25 cellular contexts compared by ENCODE assay signal in genomic region chr7:40014376-40014775, GRCh38.
"Had no signal": no experiment of that assay in that cellular context is flagged by ENCODE, and none has a peak within 500 bp of the region (broad histone marks: within the 10 kb centered on the region; RNA-seq: fewer than 3 reads in every experiment).

No MANE protein-coding gene starts in this region.

- H3K4me3 ChIP-seq: coronary artery, lower lobe of right lung, pancreas, smooth muscle cell, stomach, thyroid gland had no signal

- H3K9me3 Mint-ChIP-seq: immature natural killer cell, neural crest cell had no signal

- H3K36me3 ChIP-seq: thyroid gland had no signal

- H3K9me3 ChIP-seq: lower lobe of right lung, neutrophil, pancreas, stomach, thyroid gland had no signal

- FAIRE-seq: endothelial cell of umbilical vein, frontal cortex, pancreas had no signal

- H3K27me3 ChIP-seq: neutrophil, pancreas, stomach, thyroid gland had no signal

- H3K4me3 Mint-ChIP-seq: naive thymus-derived CD8-positive, alpha-beta T cell; neural crest cell had no signal

- ATAC-seq: left ventricle myocardium superior; lower lobe of right lung; naive thymus-derived CD8-positive, alpha-beta T cell; pancreas; sciatic nerve had no signal

- DNase-seq: dermis blood vessel endothelial cell; effector memory CD4-positive, alpha-beta T cell; erythroblast; hypothalamus; immature natural killer cell; islet precursor cell; left ventricle myocardium superior; lower lobe of right lung; naive thymus-derived CD8-positive, alpha-beta T cell; pancreas; retina; stimulated activated CD4-positive, alpha-beta T cell treated with anti-CD3 and anti-CD28 coated beads, Interleukin-12 subunit alpha, Interleukin-12 subunit beta, amount 100 ng/mL, for 4 hours; stimulated activated CD4-positive, alpha-beta T cell treated with anti-CD3 and anti-CD28 coated beads, Interleukin-1b, Interleukin-23, amount 100 ng/mL, for 48 hours; stimulated activated CD4-positive, alpha-beta T cell treated with anti-CD3 and anti-CD28 coated beads, Interleukin-4, amount 100 ng/mL, for 1 hour; stimulated activated CD8-positive, alpha-beta memory T cell treated with anti-CD3 and anti-CD28 coated beads, Interleukin-4, amount 100 ng/mL, for 48 hours; stimulated activated naive CD4-positive, alpha-beta T cell treated with Interleukin-2 at 50 U/mL for 16 hours; stomach had no signal

- H3K4me1 Mint-ChIP-seq: neural crest cell had no signal

- H3K27ac ChIP-seq: coronary artery, lower lobe of right lung, neutrophil, pancreas, stomach, thyroid gland had no signal

- H3K27me3 Mint-ChIP-seq: naive thymus-derived CD8-positive, alpha-beta T cell had no signal
